5 cellular contexts compared by ENCODE assay signal in genomic region chr2:176338395-176338794, GRCh38.
"Had no signal": no experiment of that assay in that cellular context is flagged by ENCODE, and none has a peak within 500 bp of the region (broad histone marks: within the 10 kb centered on the region; RNA-seq: fewer than 3 reads in every experiment).

No MANE protein-coding gene starts in this region.

- DNase-seq: IMR-90, KBM-7, KG1 had no signal

- H3K27ac ChIP-seq: HL-60 had no signal

- H3K4me3 ChIP-seq: K562 had no signal
